In genomic region chr3:195665311-195665710, GRCh38 we compare ENCODE assay signal across 3 cellular contexts. TPM values are rescaled to one million over a fixed set of nuclear protein-coding genes. Genes with fewer than 3 reads are reported as not detected.
"Had no signal": no experiment of that assay in that cellular context is flagged by ENCODE, and none has a peak within 500 bp of the region (broad histone marks: within the 10 kb centered on the region; RNA-seq: fewer than 3 reads in every experiment).

No MANE protein-coding gene starts in this region.

RNA-seq across cellular contexts. Expression of gene MUC20, which starts 55.5 kb away (rescaled TPM):
- total RNA-seq: RPMI7951, SJCRH30, SK-MEL-5 had no signal
